ENCODE assay signal across 1 cellular context in genomic region chrX:46574337-46574940, GRCh38.
TF ChIP-seq lines count a peak whose summit lies in the region.

No MANE protein-coding gene starts in this region.

TF ChIP-seq in IMR-90, 13 proteins besides CTCF, POLR2A, EP300 and RAD21:
- no peak for TF ChIP-seq CHD1 (IDR thresholded peaks at IDR 0.05; ENCODE audit: low read depth, low read length)
- TF ChIP-seq BHLHE40 (IDR thresholded peaks at IDR 0.05; ENCODE audit: low read depth, low read length) = no peak
- no peak for TF ChIP-seq RFX5 (IDR thresholded peaks at IDR 0.05; ENCODE audit: low read depth, low read length)
- no peak for TF ChIP-seq NFE2L2 (IDR thresholded peaks at IDR 0.05; ENCODE audit: low read depth, low read length)
- no peak for TF ChIP-seq CEBPB (IDR thresholded peaks at IDR 0.05; ENCODE audit: low read depth, low read length)
- no peak for TF ChIP-seq MAZ (IDR thresholded peaks at IDR 0.05; ENCODE audit: borderline replicate concordance, low read depth, low read length)
- TF ChIP-seq ELK1 (IDR thresholded peaks at IDR 0.05; ENCODE audit: borderline replicate concordance, low read depth, low read length) = no peak
- no peak for TF ChIP-seq MAFK (IDR thresholded peaks at IDR 0.05; ENCODE audit: low read depth, low read length)
- TF ChIP-seq USF2 (IDR thresholded peaks at IDR 0.05; ENCODE audit: low read depth, low read length) = no peak
- no peak for TF ChIP-seq MXI1 (IDR thresholded peaks at IDR 0.05; ENCODE audit: borderline replicate concordance, low read depth, low read length)
- no peak for TF ChIP-seq FOS (IDR thresholded peaks at IDR 0.05; ENCODE audit: low read depth, low read length)
- no peak for TF ChIP-seq SMC3 (IDR thresholded peaks at IDR 0.05; ENCODE audit: low read depth, low read length)
- no peak for TF ChIP-seq RCOR1 (IDR thresholded peaks at IDR 0.05; ENCODE audit: insufficient replicate concordance, low read length)
TF ChIP-seq in IMR-90: peak in this region for 0.
